In genomic region chr15:66408254-66408653, GRCh38 we compare ENCODE assay signal across 1 cellular context.
TF ChIP-seq lines count a peak whose summit lies in the region.

No MANE protein-coding gene starts in this region.

TF ChIP-seq in K562, 482 proteins besides CTCF, POLR2A, EP300 and RAD21:
- TF ChIP-seq POLR3G (IDR thresholded peaks at IDR 0.05; ENCODE audit: extremely low read depth, insufficient read length, insufficient replicate concordance) (no peak), TCF3 (CRISPR knock-in tag; IDR thresholded peaks at IDR 0.05) (peak; percentile 13; the same call in 1 of the 2 replicates), HBP1 (CRISPR knock-in tag; IDR thresholded peaks at IDR 0.05) (no peak), RBM39 (optimal IDR thresholded peaks at IDR 0.05; ENCODE audit: low read depth, low read length) (no peak), TCF7 (IDR thresholded peaks at IDR 0.05; ENCODE audit: borderline replicate concordance) (no peak), ETS2 (tag; IDR thresholded peaks at IDR 0.05; ENCODE audit: borderline replicate concordance, poor library complexity, severe bottlenecking) (no peak), CAMTA2 (CRISPR knock-in tag; conservative IDR thresholded peaks at IDR 0.05) (no peak), YY1 (IDR thresholded peaks at IDR 0.05; ENCODE audit: borderline replicate concordance in 1 of 3, control insufficient read depth in 1 of 3, extremely low read depth in 1 of 3, insufficient read depth in 3 of 3, insufficient read length in 1 of 3, insufficient replicate concordance in 2 of 3, low read depth in 1 of 3, low read length in 2 of 3) (peak in 1 of 3 experiments; percentile 29), POLR2B (IDR thresholded peaks at IDR 0.05; ENCODE audit: low read depth, partially characterized antibody) (no peak), HDAC3 (IDR thresholded peaks at IDR 0.05; ENCODE audit: borderline replicate concordance, partially characterized antibody) (no peak), HEY1 (CRISPR knock-in tag; IDR thresholded peaks at IDR 0.05; ENCODE audit: borderline replicate concordance) (no peak), PKNOX1 (IDR thresholded peaks at IDR 0.05) (peak; percentile 72), PBX2 (CRISPR knock-in tag; IDR thresholded peaks at IDR 0.05; ENCODE audit: low read depth) (0 out of 2 replicates have a peak, but pooled peaks have one; percentile 17), PBX2 (tag; conservative IDR thresholded peaks at IDR 0.05; ENCODE audit: low read depth) (no peak), E4F1 (CRISPR knock-in tag; IDR thresholded peaks at IDR 0.05; ENCODE audit: borderline replicate concordance) (no peak)
